1 cellular context compared by ENCODE assay signal in genomic region chr13:50891206-50891605, GRCh38.
TF ChIP-seq lines count a peak whose summit lies in the region.

No MANE protein-coding gene starts in this region.

TF ChIP-seq in H1, 55 proteins besides CTCF, POLR2A, EP300 and RAD21:
- no peak for TF ChIP-seq JUND (IDR thresholded peaks at IDR 0.05; ENCODE audit: low read length)
- no peak for TF ChIP-seq MAX (IDR thresholded peaks at IDR 0.05)
- TF ChIP-seq KDM4A (IDR thresholded peaks at IDR 0.05; ENCODE audit: low read depth, low read length, severe bottlenecking) = no peak
- no peak for TF ChIP-seq USF2 (IDR thresholded peaks at IDR 0.05; ENCODE audit: low read length)
TF ChIP-seq in H1: peak in this region for 0.
